ENCODE assay signal across 9 cellular contexts in genomic region chr9:34612788-34613390, GRCh38. TPM values are rescaled to one million over a fixed set of nuclear protein-coding genes. Genes with fewer than 3 reads are reported as not detected.
A peak's percentile ranks its signal among the peaks of the same experiment; 100 is the strongest.
DNase-seq lines count a peak whose midpoint lies in the region; ATAC-seq lines count a peak whose summit lies in the region.
"Had no signal": no experiment of that assay in that cellular context is flagged by ENCODE, and none has a peak within 500 bp of the region (broad histone marks: within the 10 kb centered on the region; RNA-seq: fewer than 3 reads in every experiment).

No MANE protein-coding gene starts in this region.

- H3K9me3 ChIP-seq in ES-I3 (ENCODE audit: control insufficient read depth, insufficient read depth, low read length) (no peaks in the 10 kb centered on the region), NT2/D1 (ENCODE audit: insufficient read depth, low read length) (no peaks in the 10 kb centered on the region)

- no peaks in the 10 kb centered on the region for H3K36me3 ChIP-seq in ES-I3 (ENCODE audit: insufficient read depth, low read length)
- peaks cover 53% of the 10 kb centered on the region for H3K36me3 ChIP-seq in NT2/D1 (ENCODE audit: insufficient read depth, insufficient read length, low read length)

- H3K4me3 ChIP-seq in NT2/D1 (ENCODE audit: insufficient read length, low read depth) = peak overlapping the region; percentile 90

- no peaks in the 10 kb centered on the region for H3K27me3 ChIP-seq in NT2/D1 (ENCODE audit: insufficient read depth, insufficient read length)

- H3K4me1 ChIP-seq in ES-I3 (ENCODE audit: insufficient read depth, low read length) (no peaks in the 10 kb centered on the region), NT2/D1 (ENCODE audit: insufficient read depth, insufficient read length) (peaks cover 11% of the 10 kb centered on the region)

- H3K9ac ChIP-seq in ES-I3 (ENCODE audit: low read depth, low read length) (peak overlapping the region; percentile 79; the same call in 1 of the 2 replicates), NT2/D1 (ENCODE audit: insufficient read length, low read depth) (peak overlapping the region; percentile 94)

- no peak for ATAC-seq in HG03565 (IDR thresholded peaks at IDR 0.05; ENCODE audit: unreplicated experiment)

- DNase-seq in HT-29 (ENCODE audit: low spot score) (peak; percentile 89), NT2/D1 (ENCODE audit: low read depth, low spot score) (no peak), activated T-cell treated with anti-CD3 and anti-CD28 coated beads for 1 hour (ENCODE audit: low read depth) (peak; percentile 61), epithelial cell of prostate (ENCODE audit: low read depth, low spot score) (no peak), mucosa of gallbladder (ENCODE audit: low spot score) (peak; percentile 84)
- peak; percentile 40 for DNase-seq in stimulated activated CD8-positive, alpha-beta memory T cell treated with anti-CD3 and anti-CD28 coated beads, Interleukin-7, amount 100 ng/mL, for 24 hours (ENCODE audit: low read depth)

- peak overlapping the region; percentile 85 for H3K27ac ChIP-seq in epithelial cell of prostate

RNA-seq across cellular contexts. Expression of gene RPP25L, which starts 1.0 kb away (rescaled TPM):
- 48.7 and 67.6 TPM in 2 replicates for total RNA-seq in HT-29 (2014; rRNA removed; shearing (Covaris generic))
- total RNA-seq in mucosa of gallbladder = 28.7 TPM

RNA-seq across cellular contexts. Expression of gene DCTN3, which starts 7.4 kb away (rescaled TPM):
- total RNA-seq in HT-29 (2014; rRNA removed; shearing (Covaris generic)) = 72.7 and 98.1 TPM in 2 replicates
- total RNA-seq in mucosa of gallbladder = 81.9 TPM

RNA-seq across cellular contexts. Expression of gene ARID3C, which starts 16.0 kb away (rescaled TPM):
- total RNA-seq in HT-29 (2014; rRNA removed; shearing (Covaris generic)) = not detected in 2 replicates
- not detected for total RNA-seq in mucosa of gallbladder
- total RNA-seq: subcutaneous adipose tissue had no signal

RNA-seq across cellular contexts. Expression of gene CNTFR, which starts 23.4 kb away (rescaled TPM):
- not detected in 2 replicates for total RNA-seq in HT-29 (2014; rRNA removed; shearing (Covaris generic))
- 23.0 TPM for total RNA-seq in mucosa of gallbladder

RNA-seq across cellular contexts. Expression of gene SIGMAR1, which starts 24.7 kb away (rescaled TPM):
- 239 and 269 TPM in 2 replicates for total RNA-seq in HT-29 (2014; rRNA removed; shearing (Covaris generic))
- total RNA-seq in mucosa of gallbladder = 77.1 TPM

Comparison
In these comparisons a context has a peak if more than half of its experiments do, and no peak if none do; other contexts are left out.
1. DNase-seq: peak in HT-29 (single experiment), activated T-cell treated with anti-CD3 and anti-CD28 coated beads for 1 hour (single experiment), mucosa of gallbladder (single experiment) and stimulated activated CD8-positive, alpha-beta memory T cell treated with anti-CD3 and anti-CD28 coated beads, Interleukin-7, amount 100 ng/mL, for 24 hours (single experiment); none in NT2/D1 (single experiment) and epithelial cell of prostate (single experiment).